ENCODE assay signal across 8 cellular contexts in the genomic region with DNA sequence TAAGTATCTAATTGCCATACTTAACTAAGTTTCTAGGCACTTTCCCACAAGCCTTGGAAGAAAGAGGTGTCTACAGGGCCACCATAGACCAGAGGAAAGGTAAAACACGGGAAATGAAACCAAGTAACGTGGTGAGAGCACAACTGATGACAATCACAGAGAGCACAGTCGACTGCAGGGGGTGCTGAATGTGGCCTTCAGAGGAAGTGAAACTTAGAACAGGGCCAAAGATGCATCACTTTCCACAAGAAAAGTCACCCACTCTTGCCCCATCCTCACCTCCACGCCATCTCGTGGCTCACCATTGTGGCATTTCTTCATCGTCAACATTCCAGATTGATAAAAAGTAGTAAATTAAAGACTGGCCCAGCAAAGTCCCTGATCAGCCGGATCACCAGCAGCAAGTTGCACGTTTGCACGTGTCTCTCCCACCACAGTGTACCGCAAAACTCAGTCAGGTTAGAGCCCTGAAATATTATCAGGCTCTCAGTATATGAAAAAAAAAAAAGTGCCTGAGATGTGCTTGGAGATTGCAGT. TPM values are rescaled to one million over a fixed set of nuclear protein-coding genes. Genes with fewer than 3 reads are reported as not detected.
DNase-seq lines count a peak whose midpoint lies in the region; ATAC-seq and TF ChIP-seq lines count a peak whose summit lies in the region.

No MANE protein-coding gene starts in this region.

- H3K4me3 ChIP-seq in sigmoid colon, result no peak overlapping the region

- no peaks in the 10 kb centered on the region for H3K9me3 ChIP-seq in sigmoid colon

- WGBS in sigmoid colon, 2 donors, result 62 to 83% methylated on average over 10 of the region's 10 CpGs

- TF ChIP-seq POLR2A in sigmoid colon (IDR thresholded peaks at IDR 0.05), result no peak

- no peaks in the 10 kb centered on the region for H3K4me1 ChIP-seq in sigmoid colon

- no peak for TF ChIP-seq EP300 in sigmoid colon (IDR thresholded peaks at IDR 0.05)

- no peak overlapping the region for H3K27ac ChIP-seq in sigmoid colon

- intact Hi-C loops in head of caudate nucleus (cut with DNase I), result no loop called here
- intact Hi-C loops in sigmoid colon (cut with DNase I), result no loop called here

- peak; percentile 22; the same call in 1 of the 2 replicates for TF ChIP-seq CTCF in GM12874 (IDR thresholded peaks at IDR 0.05; ENCODE audit: insufficient read depth, low read depth, low read length)
- TF ChIP-seq CTCF in sigmoid colon (IDR thresholded peaks at IDR 0.05), result no peak

- DNase-seq in NOMO-1 treated with DMSO at 0.1 percent for 48 hours (lab: John Stamatoyannopoulos, UW; ENCODE audit: unreplicated experiment), result peak; percentile 94
- DNase-seq in activated naive CD4-positive, alpha-beta T cell (lab: John Stamatoyannopoulos, UW), result peak; percentile 13 to 52 (median 29)
- peak; percentile 41 for DNase-seq in stimulated activated CD8-positive, alpha-beta memory T cell treated with anti-CD3 and anti-CD28 coated beads, Interleukin-15, amount 100 ng/mL, for 1 hour (ENCODE audit: low read depth)
- DNase-seq in head of caudate nucleus, result no peak
- DNase-seq in sigmoid colon, result no peak
- DNase-seq in ureter (ENCODE audit: low spot score), result no peak

- no peaks in the 10 kb centered on the region for H3K36me3 ChIP-seq in sigmoid colon

- ATAC-seq in GM21786 (IDR thresholded peaks at IDR 0.05; ENCODE audit: unreplicated experiment), result peak; percentile 89

- H3K27me3 ChIP-seq in sigmoid colon, result no peaks in the 10 kb centered on the region

RNA-seq across cellular contexts. Expression of gene HIVEP2, which starts 31.4 kb away (rescaled TPM):
- total RNA-seq in sigmoid colon (10 to 100 TPM; 11.5 to 21.7 (median 15.0) TPM), ureter (29.0 TPM)
- 1 to 10 TPM; 1.8 to 7.3 (median 2.4) TPM for polyA plus RNA-seq in sigmoid colon

Comparison
In these comparisons a context has a peak if more than half of its experiments do, and no peak if none do; other contexts are left out.
1. DNase-seq: peak in NOMO-1 treated with DMSO at 0.1 percent for 48 hours (single experiment), activated naive CD4-positive, alpha-beta T cell (4 of 4) and stimulated activated CD8-positive, alpha-beta memory T cell treated with anti-CD3 and anti-CD28 coated beads, Interleukin-15, amount 100 ng/mL, for 1 hour (single experiment); none in head of caudate nucleus (0 of 42), sigmoid colon (single experiment) and ureter (single experiment).